ENCODE assay signal across 18 cellular contexts in genomic region chr17:74731347-74731605, GRCh38. TPM values are rescaled to one million over a fixed set of nuclear protein-coding genes. Genes with fewer than 3 reads are reported as not detected.
DNase-seq lines count a peak whose midpoint lies in the region; ATAC-seq and TF ChIP-seq lines count a peak whose summit lies in the region.
"Had no signal": no experiment of that assay in that cellular context is flagged by ENCODE, and none has a peak within 500 bp of the region (broad histone marks: within the 10 kb centered on the region; RNA-seq: fewer than 3 reads in every experiment).

No MANE protein-coding gene starts in this region.

- no peaks in the 10 kb centered on the region for H3K9me3 ChIP-seq in osteoblast (ENCODE audit: low read depth, low read length)

- peaks cover 11% of the 10 kb centered on the region for H3K27me3 Mint-ChIP-seq in stimulated activated naive CD8-positive, alpha-beta T cell treated with anti-CD3 and anti-CD28 coated beads, Interleukin-15, amount 100 ng/mL, for 72 hours
- H3K27me3 Mint-ChIP-seq in activated naive CD8-positive, alpha-beta T cell treated with anti-CD3 and anti-CD28 coated beads, Interleukin-2, amount 50 U/mL, for 24 hours = peaks cover 6% of the 10 kb centered on the region
- H3K27me3 Mint-ChIP-seq: CD4-positive, alpha-beta memory T cell had no signal

- H3K4me3 Mint-ChIP-seq in stimulated activated naive CD8-positive, alpha-beta T cell treated with anti-CD3 and anti-CD28 coated beads, Interleukin-15, amount 100 ng/mL, for 72 hours = no peak overlapping the region
- no peak overlapping the region for H3K4me3 Mint-ChIP-seq in activated naive CD8-positive, alpha-beta T cell treated with anti-CD3 and anti-CD28 coated beads, Interleukin-2, amount 50 U/mL, for 24 hours
- H3K4me3 Mint-ChIP-seq: GM23338 had no signal

- no peak overlapping the region for H3K27ac Mint-ChIP-seq in stimulated activated naive CD8-positive, alpha-beta T cell treated with anti-CD3 and anti-CD28 coated beads, Interleukin-15, amount 100 ng/mL, for 72 hours
- H3K27ac Mint-ChIP-seq in activated naive CD8-positive, alpha-beta T cell treated with anti-CD3 and anti-CD28 coated beads, Interleukin-2, amount 50 U/mL, for 24 hours = peak overlapping the region; percentile 21
- H3K27ac Mint-ChIP-seq: GM23338 had no signal

- H2AFZ ChIP-seq in osteoblast (ENCODE audit: low read length) = no peak overlapping the region
- H2AFZ ChIP-seq: GM23338 had no signal

- no peak for DNase-seq in stimulated activated naive CD8-positive, alpha-beta T cell treated with anti-CD3 and anti-CD28 coated beads, Interleukin-15, amount 100 ng/mL, for 72 hours
- no peak for DNase-seq in stimulated activated naive CD8-positive, alpha-beta T cell treated with anti-CD3 and anti-CD28 coated beads, Interleukin-15, Interleukin-2, amounts not matched to agents 100 U/mL and 50 U/mL, for 24 hours
- DNase-seq in activated naive CD8-positive, alpha-beta T cell treated with anti-CD3 and anti-CD28 coated beads, Interleukin-2, amount 50 U/mL, for 24 hours = no peak
- peak; percentile 19 for DNase-seq in osteoblast (ENCODE audit: insufficient read length, low spot score, missing footprints)
- DNase-seq in activated CD4-positive, alpha-beta T cell treated with anti-CD3 and anti-CD28 coated beads, Interleukin-2, amount 50 U/mL, for 1 hour = no peak
- DNase-seq in HuH-7.5 (ENCODE audit: low spot score) = no peak
- DNase-seq: DMS153, DMS79, HCEC 1CT, IMR-90 had no signal

- no peaks in the 10 kb centered on the region for H3K79me2 ChIP-seq in osteoblast (ENCODE audit: insufficient read depth, low read length)

- no peaks in the 10 kb centered on the region for H3K36me3 ChIP-seq in osteoblast (ENCODE audit: insufficient read depth, low read length)

- H3K36me3 Mint-ChIP-seq in activated naive CD8-positive, alpha-beta T cell treated with anti-CD3 and anti-CD28 coated beads, Interleukin-2, amount 50 U/mL, for 24 hours (ENCODE audit: low read depth) = no peaks in the 10 kb centered on the region
- H3K36me3 Mint-ChIP-seq: CD14-positive monocyte; CD4-positive, alpha-beta memory T cell had no signal

- no peak overlapping the region for H3K27ac ChIP-seq in osteoblast (ENCODE audit: low read depth, low read length)
- H3K27ac ChIP-seq: HL-60 had no signal

- no peak overlapping the region for H3K4me3 ChIP-seq in osteoblast (ENCODE audit: insufficient read depth, low read length)
- H3K4me3 ChIP-seq: GM23338 had no signal

- no peaks in the 10 kb centered on the region for H3K4me1 ChIP-seq in osteoblast (ENCODE audit: insufficient read depth, low read length)

- no peaks in the 10 kb centered on the region for H4K20me1 ChIP-seq in osteoblast (ENCODE audit: insufficient read depth, low read length)

- no peaks in the 10 kb centered on the region for H3K9me3 Mint-ChIP-seq in stimulated activated naive CD8-positive, alpha-beta T cell treated with anti-CD3 and anti-CD28 coated beads, Interleukin-15, amount 100 ng/mL, for 72 hours
- H3K9me3 Mint-ChIP-seq in activated naive CD8-positive, alpha-beta T cell treated with anti-CD3 and anti-CD28 coated beads, Interleukin-2, amount 50 U/mL, for 24 hours = no peaks in the 10 kb centered on the region
- H3K9me3 Mint-ChIP-seq: CD4-positive, alpha-beta memory T cell; GM23338 had no signal

- peaks cover 25% of the 10 kb centered on the region for H3K27me3 ChIP-seq in osteoblast (ENCODE audit: insufficient read depth, low read length)

- ATAC-seq in stimulated activated naive CD8-positive, alpha-beta T cell treated with anti-CD3 and anti-CD28 coated beads, Interleukin-15, amount 100 ng/mL, for 72 hours = peak; percentile 1
- ATAC-seq in stimulated activated naive CD8-positive, alpha-beta T cell treated with anti-CD3 and anti-CD28 coated beads, Interleukin-15, Interleukin-2, amounts not matched to agents 100 U/mL and 50 U/mL, for 24 hours = no peak
- ATAC-seq in activated naive CD8-positive, alpha-beta T cell treated with anti-CD3 and anti-CD28 coated beads, Interleukin-2, amount 50 U/mL, for 24 hours = no peak
- no peak for ATAC-seq in GM18502 (IDR thresholded peaks at IDR 0.05; ENCODE audit: poor library complexity, unreplicated experiment)
- ATAC-seq: GM23338 had no signal

- no peak for TF ChIP-seq CTCF in osteoblast (IDR thresholded peaks at IDR 0.05; ENCODE audit: extremely low read depth, low read depth, low read length)

- no peak overlapping the region for H3K4me2 ChIP-seq in osteoblast (ENCODE audit: insufficient read depth, low read length)
- H3K4me2 ChIP-seq: GM23338 had no signal

- peaks cover 22% of the 10 kb centered on the region for H3K4me1 Mint-ChIP-seq in stimulated activated naive CD8-positive, alpha-beta T cell treated with anti-CD3 and anti-CD28 coated beads, Interleukin-15, amount 100 ng/mL, for 72 hours
- H3K4me1 Mint-ChIP-seq in activated naive CD8-positive, alpha-beta T cell treated with anti-CD3 and anti-CD28 coated beads, Interleukin-2, amount 50 U/mL, for 24 hours = peaks cover 16% of the 10 kb centered on the region

RNA-seq across cellular contexts. Expression of gene RAB37, which starts 5.8 kb away (rescaled TPM):
- under 0.01 and 0.36 TPM in 2 replicates for total RNA-seq in osteoblast
- total RNA-seq: A172, Daoy, IMR-90 had no signal

RNA-seq across cellular contexts. Expression of gene NHERF1, which starts 17.2 kb away (rescaled TPM):
- 15.9 and 22.1 TPM in 2 replicates for total RNA-seq in osteoblast

RNA-seq across cellular contexts. Expression of gene CD300LF, which starts 18.6 kb away (rescaled TPM):
- not detected in 2 replicates for total RNA-seq in osteoblast
- total RNA-seq: A172, Daoy, GM23338, HT1080, IMR-90 had no signal

RNA-seq across cellular contexts. Expression of gene NAT9, which starts 44.9 kb away (rescaled TPM):
- 33.0 and 35.1 TPM in 2 replicates for total RNA-seq in osteoblast
